Comparison of ENCODE assay signal across 21 cellular contexts in genomic region chr5:124891179-124891578, GRCh38.
DNase-seq lines count a peak whose midpoint lies in the region; ATAC-seq and TF ChIP-seq lines count a peak whose summit lies in the region.
"Had no signal": no experiment of that assay in that cellular context is flagged by ENCODE, and none has a peak within 500 bp of the region (broad histone marks: within the 10 kb centered on the region; RNA-seq: fewer than 3 reads in every experiment).

No MANE protein-coding gene starts in this region.

- no peak overlapping the region for H3K4me3 Mint-ChIP-seq in glutamatergic neuron (ENCODE audit: unreplicated experiment)
- H3K4me3 Mint-ChIP-seq: CD14-positive monocyte; CD4-positive, alpha-beta T cell; CD8-positive, alpha-beta memory T cell; HFFc6 had no signal

- peak overlapping the region; percentile 80 for H3K27ac Mint-ChIP-seq in glutamatergic neuron (ENCODE audit: unreplicated experiment)
- H3K27ac Mint-ChIP-seq: CD14-positive monocyte; CD4-positive, alpha-beta T cell; CD8-positive, alpha-beta memory T cell; HFFc6 had no signal

- H3K9me3 Mint-ChIP-seq in glutamatergic neuron (ENCODE audit: unreplicated experiment) = peaks cover 2% of the 10 kb centered on the region
- H3K9me3 Mint-ChIP-seq: CD4-positive, alpha-beta T cell had no signal

- BruUV-seq in PC-3 (replicated peaks; lab: Mats Ljungman, UMichigan) = no TSS peak

- DNase-seq in PC-3 (no peak), glutamatergic neuron (no peak), mucosa of descending colon (no peak), DMS 273 treated with DMSO at 0.1 percent for 48 hours (lab: John Stamatoyannopoulos, UW) (no peak)
- DNase-seq in stimulated activated CD4-positive, alpha-beta T cell treated with anti-CD3 and anti-CD28 coated beads, Interleukin-2, amount 100 ng/mL, for 24 hours = no peak
- DNase-seq: AML-193; BE2C; CD4-positive, alpha-beta T cell; CD8-positive, alpha-beta memory T cell; DMS53; DMS79 treated with DMSO at 0.1 percent for 48 hours; GM23248; H7; HCEC 1CT; HFFc6 had no signal

- H2AFZ ChIP-seq in PC-3 (ENCODE audit: low read length) = no peak overlapping the region
- H2AFZ ChIP-seq: GM23248 had no signal

- H3K4me2 ChIP-seq in PC-3 (ENCODE audit: low read length) = no peak overlapping the region
- H3K4me2 ChIP-seq: BLaER1 treated with 17β-estradiol and CSF1 and Interleukin-3, amounts not matched to agents 10 nM and 100 nM had no signal

- no peaks in the 10 kb centered on the region for H4K20me1 ChIP-seq in PC-3 (ENCODE audit: low read length)
- H4K20me1 ChIP-seq: BLaER1 treated with 17β-estradiol and CSF1 and Interleukin-3, amounts not matched to agents 10 nM and 100 nM had no signal

- POLR2A ChIA-PET in HEK293 (lab: Yijun Ruan, JAX) = no interaction called here
- POLR2A ChIA-PET in PC-3 (lab: Charles Lee; ENCODE audit: unreplicated experiment) = no interaction called here

- no peaks in the 10 kb centered on the region for H3K36me3 ChIP-seq in HEK293 (ENCODE audit: control insufficient read depth in 2 of 2, insufficient read depth in 1 of 2, low read length in 2 of 2)
- no peaks in the 10 kb centered on the region for H3K36me3 ChIP-seq in PC-3 (ENCODE audit: low read depth, low read length)
- no peaks in the 10 kb centered on the region for H3K36me3 ChIP-seq in mucosa of descending colon (ENCODE audit: low read depth)
- H3K36me3 ChIP-seq: BE2C had no signal

- H3K9ac ChIP-seq in PC-3 (ENCODE audit: low read length) = no peak overlapping the region
- H3K9ac ChIP-seq: BLaER1 treated with 17β-estradiol and CSF1 and Interleukin-3, amounts not matched to agents 10 nM and 100 nM; GM23248 had no signal

- H3F3A ChIP-seq in PC-3 (ENCODE audit: low read length, unreplicated experiment) = no peaks in the 10 kb centered on the region

- no peaks in the 10 kb centered on the region for H3K9me2 ChIP-seq in PC-3 (replicated peaks; ENCODE audit: low read length)

- no peaks in the 10 kb centered on the region for H3K36me3 Mint-ChIP-seq in glutamatergic neuron (ENCODE audit: unreplicated experiment)
- H3K36me3 Mint-ChIP-seq: CD14-positive monocyte; CD8-positive, alpha-beta memory T cell had no signal

- TF ChIP-seq CTCF in HEK293 (tag by site-specific recombination; IDR thresholded peaks at IDR 0.05) = no peak
- no peak for TF ChIP-seq CTCF in PC-3 (conservative IDR thresholded peaks at IDR 0.05; ENCODE audit: low read depth, low read length)
- TF ChIP-seq CTCF in glutamatergic neuron (IDR thresholded peaks at IDR 0.05; ENCODE audit: partially characterized antibody, unreplicated experiment) = no peak
- TF ChIP-seq CTCF in mucosa of descending colon (IDR thresholded peaks at IDR 0.05) = no peak

- H3K27ac ChIP-seq in HEK293 (ENCODE audit: extremely low read depth, low read depth, low read length) = no peak overlapping the region
- H3K27ac ChIP-seq in PC-3 (ENCODE audit: low read length) = no peak overlapping the region
- H3K27ac ChIP-seq: 22Rv1; BLaER1 treated with 17β-estradiol and CSF1 and Interleukin-3, amounts not matched to agents 10 nM and 100 nM; GM23248 had no signal

- ATAC-seq in PC-3 (peak; percentile 49; the same call in 1 of the 2 replicates), mucosa of descending colon (peak; percentile 36), HG02938 (IDR thresholded peaks at IDR 0.05; ENCODE audit: unreplicated experiment) (no peak), HG02840 (IDR thresholded peaks at IDR 0.05; ENCODE audit: low FRiP score, unreplicated experiment) (no peak)

- H3K4me1 Mint-ChIP-seq in glutamatergic neuron (ENCODE audit: low read depth, unreplicated experiment) = peaks cover 26% of the 10 kb centered on the region
- H3K4me1 Mint-ChIP-seq: CD8-positive, alpha-beta memory T cell had no signal

- no peaks in the 10 kb centered on the region for H3K27me3 Mint-ChIP-seq in glutamatergic neuron (ENCODE audit: unreplicated experiment)
- H3K27me3 Mint-ChIP-seq: CD4-positive, alpha-beta T cell; CD8-positive, alpha-beta memory T cell had no signal

- no peak overlapping the region for H3K4me3 ChIP-seq in HEK293 (ENCODE audit: low read depth, low read length)
- no peak overlapping the region for H3K4me3 ChIP-seq in PC-3 (ENCODE audit: low read length)
- H3K4me3 ChIP-seq in mucosa of descending colon = no peak overlapping the region
- H3K4me3 ChIP-seq: BLaER1 treated with 17β-estradiol and CSF1 and Interleukin-3, amounts not matched to agents 10 nM and 100 nM; GM23248 had no signal

- H3K4me1 ChIP-seq in HEK293 (ENCODE audit: control insufficient read depth, insufficient read depth, low read length) = peaks cover 34% of the 10 kb centered on the region
- peaks cover 3% of the 10 kb centered on the region; the same call in 1 of the 2 replicates for H3K4me1 ChIP-seq in PC-3 (ENCODE audit: insufficient read depth, low read length)
- peaks cover 2% of the 10 kb centered on the region for H3K4me1 ChIP-seq in mucosa of descending colon (ENCODE audit: low read depth)

- H3K27me3 ChIP-seq in PC-3 (ENCODE audit: low read length) = no peaks in the 10 kb centered on the region
- H3K27me3 ChIP-seq: BE2C; BLaER1 treated with 17β-estradiol and CSF1 and Interleukin-3, amounts not matched to agents 10 nM and 100 nM had no signal

- intact Hi-C loops in PC-3 (cut with micrococcal nuclease) = no loop called here
- intact Hi-C loops in mucosa of descending colon (cut with DNase I, micrococcal nuclease) = no loop called here

- H3K9me3 ChIP-seq in HEK293 (ENCODE audit: control insufficient read depth, insufficient read depth, low read depth, low read length) (no peaks in the 10 kb centered on the region), PC-3 (ENCODE audit: low read length) (no peaks in the 10 kb centered on the region), mucosa of descending colon (no peaks in the 10 kb centered on the region)
- H3K9me3 ChIP-seq: BE2C had no signal

- no peaks in the 10 kb centered on the region for H3K79me2 ChIP-seq in PC-3 (ENCODE audit: low read length)

- CTCF ChIA-PET in HEK293 (lab: Yijun Ruan, JAX) = interaction anchor here (0.6 kb wide), 1 partner anchor 885 kb away, joined by 4 read pairs; no protein-coding TSS in a partner anchor
- CTCF ChIA-PET in PC-3 (lab: Charles Lee) = no interaction called here

TF ChIP-seq in HEK293, 187 proteins besides CTCF, POLR2A, EP300 and RAD21:
- TF ChIP-seq ZNF391 (tag by site-specific recombination; IDR thresholded peaks at IDR 0.05; ENCODE audit: borderline replicate concordance, low read depth) (no peak), ZNF202 (tag by site-specific recombination; IDR thresholded peaks at IDR 0.05; ENCODE audit: borderline replicate concordance) (no peak), ZNF2 (tag by site-specific recombination; IDR thresholded peaks at IDR 0.05) (no peak), KLF16 (tag by site-specific recombination; IDR thresholded peaks at IDR 0.05) (0 out of 2 replicates have a peak, but pooled peaks have one; percentile 8), ZNF639 (tag by site-specific recombination; IDR thresholded peaks at IDR 0.05) (no peak), ZNF791 (tag by site-specific recombination; IDR thresholded peaks at IDR 0.05) (no peak), ZBTB8A (tag by site-specific recombination; IDR thresholded peaks at IDR 0.05) (no peak), SETDB1 (IDR thresholded peaks at IDR 0.05; ENCODE audit: insufficient read length, low read length) (no peak), ZFP69B (tag by site-specific recombination; IDR thresholded peaks at IDR 0.05) (no peak), PRDM6 (tag by site-specific recombination; IDR thresholded peaks at IDR 0.05) (peak; percentile 79), ZNF140 (tag by site-specific recombination; IDR thresholded peaks at IDR 0.05) (no peak), BCL11A (tag by site-specific recombination; IDR thresholded peaks at IDR 0.05; ENCODE audit: low read depth) (no peak), ZNF585B (tag by site-specific recombination; IDR thresholded peaks at IDR 0.05) (no peak), ZBTB48 (tag by site-specific recombination; IDR thresholded peaks at IDR 0.05) (no peak)

Comparison
In these comparisons a context has a peak if more than half of its experiments do, and no peak if none do; other contexts are left out.
1. ATAC-seq: peak in PC-3 (single experiment) and mucosa of descending colon (single experiment); none in HG02938 (single experiment) and HG02840 (single experiment).